ENCODE assay signal across 8 cellular contexts in the genomic region with DNA sequence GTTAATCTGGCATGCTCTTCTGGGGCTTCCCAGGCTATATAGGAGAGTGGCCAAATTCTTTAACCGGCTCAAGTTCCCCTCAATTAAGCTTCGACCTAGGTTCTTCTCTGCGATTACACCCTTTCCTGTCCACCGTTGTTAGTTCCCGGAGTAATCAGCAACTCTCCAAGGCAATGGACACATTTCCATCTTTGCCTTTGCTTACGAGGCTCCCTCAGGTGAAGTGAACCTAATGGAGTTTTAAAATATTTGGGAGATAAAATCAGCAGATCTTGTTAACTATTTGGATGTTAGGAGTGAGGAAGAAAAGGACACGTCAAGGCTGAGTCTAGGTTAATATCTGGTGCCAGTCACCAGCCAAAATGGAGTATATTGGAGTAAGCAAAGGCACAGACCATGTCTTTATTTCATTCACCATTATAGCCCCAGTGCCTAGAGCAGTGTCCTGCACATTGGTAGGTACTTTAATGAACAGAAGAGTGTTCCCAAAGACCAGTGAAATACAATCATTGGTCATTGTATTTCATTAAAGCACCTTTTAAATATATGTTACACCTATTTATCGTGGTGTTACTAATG. TPM values are rescaled to one million over a fixed set of nuclear protein-coding genes. Genes with fewer than 3 reads are reported as not detected.
DNase-seq lines count a peak whose midpoint lies in the region; ATAC-seq, FAIRE-seq and TF ChIP-seq lines count a peak whose summit lies in the region.

No MANE protein-coding gene starts in this region.

- FAIRE-seq in HTR-8/SVneo (lab: Jason Lieb, UNC) = no peak

- no peak for TF ChIP-seq EP300 in suprapubic skin (IDR thresholded peaks at IDR 0.05)

- H3K4me3 ChIP-seq in cardiac muscle cell (peak overlapping the region; percentile 66), iPS-15b (ENCODE audit: low read depth, low read length) (peak overlapping the region; percentile 98), suprapubic skin (peak overlapping the region; percentile 92)

- H3K9me3 ChIP-seq in cardiac muscle cell (ENCODE audit: low read depth) (no peaks in the 10 kb centered on the region), iPS-15b (ENCODE audit: control insufficient read depth, insufficient read depth, low read length) (no peaks in the 10 kb centered on the region), suprapubic skin (no peaks in the 10 kb centered on the region)

- peaks cover 19% of the 10 kb centered on the region for H3K4me1 ChIP-seq in cardiac muscle cell (ENCODE audit: low read depth)
- peaks cover 3% of the 10 kb centered on the region for H3K4me1 ChIP-seq in iPS-15b (ENCODE audit: control insufficient read depth, insufficient read depth, low read length)
- peaks cover 41% of the 10 kb centered on the region for H3K4me1 ChIP-seq in suprapubic skin

- H3K36me3 ChIP-seq in cardiac muscle cell (peaks cover 5% of the 10 kb centered on the region), iPS-15b (ENCODE audit: control insufficient read depth, insufficient read depth, low read length) (peaks cover 3% of the 10 kb centered on the region), suprapubic skin (peaks cover 27% of the 10 kb centered on the region)

- DNase-seq in cardiac muscle cell (ENCODE audit: low read depth in 1 of 2, low spot score in 1 of 2) = no peak
- DNase-seq in Right ventricle myocardium inferior (ENCODE audit: missing footprints) = no peak
- no peak for DNase-seq in suprapubic skin (ENCODE audit: low spot score in 2 of 2)
- DNase-seq in posterior cingulate gyrus = no peak
- DNase-seq in HTR-8/SVneo (ENCODE audit: insufficient read length, low spot score) = no peak
- DNase-seq in stimulated activated CD8-positive, alpha-beta memory T cell treated with anti-CD3 and anti-CD28 coated beads, Interleukin-4, amount 100 ng/mL, for 48 hours = no peak

- H3K27me3 ChIP-seq in cardiac muscle cell (no peaks in the 10 kb centered on the region), iPS-15b (ENCODE audit: control insufficient read depth, insufficient read depth, low read length) (no peaks in the 10 kb centered on the region), suprapubic skin (no peaks in the 10 kb centered on the region)

- peak overlapping the region; percentile 92 for H3K9ac ChIP-seq in iPS-15b (ENCODE audit: low read depth, low read length)

- intact Hi-C loops in Right ventricle myocardium inferior (cut with DNase I) = loop anchor here (10.0 kb wide), 1 partner anchor 1199 kb away; a partner anchor contains a TSS
- intact Hi-C loops in posterior cingulate gyrus (cut with DNase I) = loop anchor here (2.0 kb wide), 1 partner anchor 67 kb away; a partner anchor contains a TSS

- TF ChIP-seq CTCF in cardiac muscle cell (IDR thresholded peaks at IDR 0.05; ENCODE audit: low read depth, low read length) = no peak
- TF ChIP-seq CTCF in VCaP (conservative IDR thresholded peaks at IDR 0.05) = no peak
- TF ChIP-seq CTCF in suprapubic skin (IDR thresholded peaks at IDR 0.05) = no peak

- no peak for ATAC-seq in Right ventricle myocardium inferior

- WGBS in suprapubic skin = 7% methylated on average over 8 of the region's 8 CpGs

- H3K27ac ChIP-seq in cardiac muscle cell (peak overlapping the region; percentile 88), VCaP (peak overlapping the region; percentile 87), suprapubic skin (peak overlapping the region; percentile 95)

- TF ChIP-seq POLR2A in suprapubic skin (IDR thresholded peaks at IDR 0.05) = no peak

RNA-seq across cellular contexts. Expression of a gene that starts 0.5 kb away (rescaled TPM):
- 11.8 and 14.8 TPM in 2 replicates for total RNA-seq in cardiac muscle cell
- polyA plus RNA-seq in cardiac muscle cell = 8.1 and 15.8 TPM in 2 replicates
- total RNA-seq in Right ventricle myocardium inferior = 11.0 TPM
- 10 to 100 TPM; 31.4 to 67.8 (median 47.8) TPM for total RNA-seq in suprapubic skin

RNA-seq across cellular contexts. Expression of a gene that starts 0.6 kb away (rescaled TPM):
- total RNA-seq in cardiac muscle cell (22.0 and 39.5 TPM in 2 replicates), Right ventricle myocardium inferior (14.4 TPM), suprapubic skin (10 to 100 TPM; 18.8 to 57.9 (median 20.9) TPM)
- 32.0 and 41.9 TPM in 2 replicates for polyA plus RNA-seq in cardiac muscle cell

RNA-seq across cellular contexts. Expression of a gene that starts 59.9 kb away (rescaled TPM):
- 0.11 and 0.30 TPM in 2 replicates for total RNA-seq in cardiac muscle cell
- not detected in 2 replicates for polyA plus RNA-seq in cardiac muscle cell
- total RNA-seq in Right ventricle myocardium inferior = 1.9 TPM
- total RNA-seq in suprapubic skin = 100 to 1,000 TPM in 1 of 4 donors, 10 to 100 TPM in 3; 25.6 to 104 (median 39.1) TPM
